In the genomic region with DNA sequence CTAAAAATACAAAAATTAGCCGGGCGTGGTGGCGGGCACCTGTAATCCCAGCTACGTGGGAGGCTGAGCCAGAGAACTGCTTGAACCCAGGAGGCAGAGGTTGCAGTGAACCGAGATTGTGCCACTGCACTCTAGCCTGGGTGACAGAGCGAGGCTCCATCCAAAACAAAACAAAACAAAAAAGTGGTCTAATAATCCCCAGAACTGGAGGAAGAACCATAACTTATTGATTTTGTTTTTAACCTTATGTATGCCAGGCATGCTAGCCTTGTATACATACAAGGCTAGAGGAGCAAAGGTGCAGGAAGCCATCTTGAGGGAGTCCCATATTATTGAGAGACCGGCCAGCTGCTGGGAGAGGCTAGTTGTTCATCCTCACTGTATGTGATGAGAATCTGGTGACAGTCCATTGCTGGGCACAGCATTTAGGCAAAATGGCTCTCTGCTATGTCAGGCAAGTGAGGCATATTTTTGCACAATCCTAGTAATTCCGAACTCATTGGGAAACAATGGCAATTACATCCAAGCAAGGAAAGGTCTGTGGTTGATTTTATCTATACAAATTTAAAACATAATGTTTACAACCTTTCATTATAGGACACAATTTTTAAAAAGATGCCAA, we compare ENCODE assay signal across 14 cellular contexts. TPM values are rescaled to one million over a fixed set of nuclear protein-coding genes. Genes with fewer than 3 reads are reported as not detected.
DNase-seq lines count a peak whose midpoint lies in the region; ATAC-seq and TF ChIP-seq lines count a peak whose summit lies in the region.
"Had no signal": no experiment of that assay in that cellular context is flagged by ENCODE, and none has a peak within 500 bp of the region (broad histone marks: within the 10 kb centered on the region; RNA-seq: fewer than 3 reads in every experiment).

No MANE protein-coding gene starts in this region.

- H3K4me1 ChIP-seq in SK-N-SH (ENCODE audit: control insufficient read depth in 1 of 2, insufficient read depth in 2 of 2, low read depth in 1 of 2, low read length in 1 of 2) (peaks cover 7 to 17% of the 10 kb centered on the region in 2 experiments), GM23338 (ENCODE audit: insufficient read depth) (no peaks in the 10 kb centered on the region; the same call in 1 of the 2 replicates), right lobe of liver (peaks cover 0 to 10% (median 4%) of the 10 kb centered on the region in 4 donors)

- no peak overlapping the region; the same call in 2 of the 3 replicates for H3K4me3 Mint-ChIP-seq in GM23338

- H3K4me1 Mint-ChIP-seq in GM23338 = peaks cover 12% of the 10 kb centered on the region

- peaks cover 18% of the 10 kb centered on the region for H3K27me3 Mint-ChIP-seq in GM23338 (ENCODE audit: insufficient read depth, low read depth, poor library complexity)
- H3K27me3 Mint-ChIP-seq: activated naive CD4-positive, alpha-beta T cell treated with anti-CD3 and anti-CD28 coated beads, Interleukin-2, amount 50 U/mL, for 24 hours had no signal

- TF ChIP-seq CTCF in SK-N-SH (IDR thresholded peaks at IDR 0.05) = no peak
- no peak for TF ChIP-seq CTCF in GM23338 (conservative IDR thresholded peaks at IDR 0.05; ENCODE audit: low read depth in 2 of 2)
- TF ChIP-seq CTCF in WERI-Rb-1 (IDR thresholded peaks at IDR 0.05; ENCODE audit: low read depth, low read length) = no peak
- TF ChIP-seq CTCF in right lobe of liver (IDR thresholded peaks at IDR 0.05) = no peak

- H3K79me2 ChIP-seq in SK-N-SH (ENCODE audit: insufficient read depth) (no peaks in the 10 kb centered on the region), GM23338 (replicated peaks; ENCODE audit: insufficient read depth) (no peaks in the 10 kb centered on the region)

- H3K4me2 ChIP-seq in SK-N-SH (no peak overlapping the region), GM23338 (no peak overlapping the region)

- no peaks in the 10 kb centered on the region for H3K36me3 ChIP-seq in SK-N-SH (replicated peaks in 1 of 2; ENCODE audit: control insufficient read depth in 1 of 2, insufficient read depth in 2 of 2, low read length in 1 of 2)
- H3K36me3 ChIP-seq in GM23338 (ENCODE audit: insufficient read depth) = no peaks in the 10 kb centered on the region
- H3K36me3 ChIP-seq in WERI-Rb-1 = no peaks in the 10 kb centered on the region
- H3K36me3 ChIP-seq in right lobe of liver = no peaks in the 10 kb centered on the region
- H3K36me3 ChIP-seq: neutrophil had no signal

- H3K9me3 Mint-ChIP-seq in GM23338 = peaks cover 25% of the 10 kb centered on the region
- H3K9me3 Mint-ChIP-seq: activated naive CD4-positive, alpha-beta T cell treated with anti-CD3 and anti-CD28 coated beads, Interleukin-2, amount 50 U/mL, for 24 hours had no signal

- 65% methylated on average over 7 of the region's 8 CpGs for WGBS in SK-N-SH (ENCODE audit: low lambda C conversion rate)
- 42% methylated on average over 7 of the region's 8 CpGs for WGBS in right lobe of liver (ENCODE audit: insufficient coverage, low coverage, low lambda C conversion rate, missing lambda C conversion rate)

- no peak overlapping the region for H3K27ac Mint-ChIP-seq in GM23338

- H3F3A ChIP-seq in SK-N-SH (replicated peaks; ENCODE audit: insufficient read depth) (peaks cover 33% of the 10 kb centered on the region), GM23338 (replicated peaks; ENCODE audit: low read depth) (no peaks in the 10 kb centered on the region; the same call in 1 of the 2 replicates)

- DNase-seq in SK-N-SH = no peak
- no peak for DNase-seq in GM23338 (ENCODE audit: low spot score)
- DNase-seq in WERI-Rb-1 = no peak
- no peak for DNase-seq in right lobe of liver
- DNase-seq in head of caudate nucleus = no peak
- no peak for DNase-seq in amygdala (lab: John Stamatoyannopoulos, UW)
- no peak for DNase-seq in AML-193 (lab: John Stamatoyannopoulos, UW)
- DNase-seq: activated CD8-positive, alpha-beta memory T cell treated with anti-CD3 and anti-CD28 coated beads for 24 hours; NCI-H510A treated with DMSO at 0.1 percent for 48 hours; RPMI8226; stimulated activated CD4-positive, alpha-beta T cell treated with anti-CD3 and anti-CD28 coated beads, Interleukin-4, amount 100 ng/mL, for 24 hours had no signal

- TF ChIP-seq RAD21 in SK-N-SH (IDR thresholded peaks at IDR 0.05; ENCODE audit: low read length) = no peak

- POLR2A ChIA-PET in SK-N-SH (lab: Yijun Ruan, JAX) = interaction anchor here (0.7 to 3.1 kb wide), 23 partner anchors 8 to 1719 kb away, joined by 3 to 56 read pairs (median 13); a partner anchor contains a TSS

- H4K20me1 ChIP-seq in SK-N-SH (ENCODE audit: insufficient read depth) = no peaks in the 10 kb centered on the region
- no peaks in the 10 kb centered on the region for H4K20me1 ChIP-seq in GM23338 (replicated peaks; ENCODE audit: insufficient read depth)

- intact Hi-C loops in right lobe of liver (cut with DNase I) = no loop called here
- intact Hi-C loops in head of caudate nucleus (cut with DNase I) = no loop called here

- TF ChIP-seq EP300 in SK-N-SH (IDR thresholded peaks at IDR 0.05; ENCODE audit: borderline replicate concordance in 1 of 2, low read depth in 1 of 2, low read length in 1 of 2) = no peak

- H3K9me2 ChIP-seq in SK-N-SH (no peaks in the 10 kb centered on the region), GM23338 (ENCODE audit: insufficient read depth) (no peaks in the 10 kb centered on the region)

- no peaks in the 10 kb centered on the region for H3K9me3 ChIP-seq in SK-N-SH
- H3K9me3 ChIP-seq in WERI-Rb-1 (ENCODE audit: severe bottlenecking) = peaks cover 17% of the 10 kb centered on the region
- no peaks in the 10 kb centered on the region for H3K9me3 ChIP-seq in right lobe of liver
- H3K9me3 ChIP-seq: neutrophil had no signal

- ATAC-seq in SK-N-SH treated with all-trans-retinoic acid at 6 μM for 48 hours = no peak; the same call in 2 of the 3 replicates
- ATAC-seq in GM23338 = no peak
- ATAC-seq in right lobe of liver = no peak

- H3K27ac ChIP-seq in SK-N-SH (ENCODE audit: low read depth in 2 of 2, low read length in 1 of 2) (peak overlapping the region; percentile 62 to 85), GM23338 (ENCODE audit: low read depth) (peak overlapping the region; percentile 93; the same call in 1 of the 2 replicates), WERI-Rb-1 (peak overlapping the region; percentile 86; the same call in 1 of the 2 replicates), right lobe of liver (peak overlapping the region in 2 of 3 donors; percentile 75 to 90)

- TF ChIP-seq POLR2A in right lobe of liver (IDR thresholded peaks at IDR 0.05) = no peak

- CTCF ChIA-PET in SK-N-SH (lab: Yijun Ruan, JAX) = interaction anchor here (0.8 to 20.9 kb wide), 2 partner anchors 40 to 84 kb away, joined by 3 to 660 read pairs; a partner anchor contains a TSS

- H3K27me3 ChIP-seq in SK-N-SH (ENCODE audit: insufficient read depth) (no peaks in the 10 kb centered on the region), GM23338 (ENCODE audit: insufficient read depth) (no peaks in the 10 kb centered on the region), WERI-Rb-1 (ENCODE audit: insufficient read depth, low read depth, severe bottlenecking) (no peaks in the 10 kb centered on the region), right lobe of liver (no peaks in the 10 kb centered on the region)
- H3K27me3 ChIP-seq: neutrophil had no signal

- H2AFZ ChIP-seq in SK-N-SH (ENCODE audit: low read depth) (0 out of 2 replicates have a peak overlapping the region, but pooled peaks have one; percentile 12), GM23338 (no peak overlapping the region)

- H3K4me3 ChIP-seq in SK-N-SH (ENCODE audit: low read depth in 2 of 2, low read length in 1 of 2) (no peak overlapping the region), GM23338 (0 out of 2 replicates have a peak overlapping the region, but pooled peaks have one; percentile 62), WERI-Rb-1 (ENCODE audit: low read depth, low read length) (no peak overlapping the region), right lobe of liver (peak overlapping the region in 1 of 3 donors; percentile 57)

- no peak overlapping the region for H3K9ac ChIP-seq in SK-N-SH

- peaks cover 20% of the 10 kb centered on the region for H3K36me3 Mint-ChIP-seq in GM23338 (ENCODE audit: low read depth)
- H3K36me3 Mint-ChIP-seq: activated naive CD4-positive, alpha-beta T cell treated with anti-CD3 and anti-CD28 coated beads, Interleukin-2, amount 50 U/mL, for 24 hours had no signal

TF ChIP-seq in SK-N-SH treated with all-trans-retinoic acid at 6 μM for 48 hours, 23 proteins besides CTCF, POLR2A, EP300 and RAD21 (continues in another document):
- TF ChIP-seq, protein P1, sequence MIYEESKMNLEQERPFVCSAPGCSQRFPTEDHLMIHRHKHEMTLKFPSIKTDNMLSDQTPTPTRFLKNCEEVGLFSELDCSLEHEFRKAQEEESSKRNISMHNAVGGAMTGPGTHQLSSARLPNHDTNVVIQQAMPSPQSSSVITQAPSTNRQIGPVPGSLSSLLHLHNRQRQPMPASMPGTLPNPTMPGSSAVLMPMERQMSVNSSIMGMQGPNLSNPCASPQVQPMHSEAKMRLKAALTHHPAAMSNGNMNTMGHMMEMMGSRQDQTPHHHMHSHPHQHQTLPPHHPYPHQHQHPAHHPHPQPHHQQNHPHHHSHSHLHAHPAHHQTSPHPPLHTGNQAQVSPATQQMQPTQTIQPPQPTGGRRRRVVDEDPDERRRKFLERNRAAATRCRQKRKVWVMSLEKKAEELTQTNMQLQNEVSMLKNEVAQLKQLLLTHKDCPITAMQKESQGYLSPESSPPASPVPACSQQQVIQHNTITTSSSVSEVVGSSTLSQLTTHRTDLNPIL (CRISPR knock-in tag; IDR thresholded peaks at IDR 0.05; ENCODE audit: low read depth) = no peak
- TF ChIP-seq OSR1 (CRISPR knock-in tag; IDR thresholded peaks at IDR 0.05) = no peak

RNA-seq across cellular contexts. Expression of a gene that starts 18.0 kb away (rescaled TPM):
- polyA plus RNA-seq in SK-N-SH (2012; rRNA removed) (not detected in 2 replicates), GM23338 (2016; fragmentation: Nextera tagmentation; extraction: Ambion mirVana) (0.38 and 0.53 TPM in 2 replicates)
- not detected in 2 replicates for polyA plus RNA-seq in SK-N-SH (2012; cell fraction: cytosol; rRNA removed)
- polyA plus RNA-seq in SK-N-SH (2012; cell fraction: nucleus; rRNA removed) = not detected in 2 replicates
- total RNA-seq in GM23338 (2014; rRNA removed; shearing (Covaris generic)) = 0.63 and 0.78 TPM in 2 replicates
- total RNA-seq in right lobe of liver = 10 to 100 TPM in 5 of 6 experiments, 1 to 10 TPM in 1; 8.9 to 20.7 (median 15.8) TPM
